In genomic region chr14:68964300-68965093, GRCh38 we compare ENCODE assay signal across 13 cellular contexts. TPM values are rescaled to one million over a fixed set of nuclear protein-coding genes. Genes with fewer than 3 reads are reported as not detected.
DNase-seq lines count a peak whose midpoint lies in the region; ATAC-seq and TF ChIP-seq lines count a peak whose summit lies in the region.
"Had no signal": no experiment of that assay in that cellular context is flagged by ENCODE, and none has a peak within 500 bp of the region (broad histone marks: within the 10 kb centered on the region; RNA-seq: fewer than 3 reads in every experiment).

No MANE protein-coding gene starts in this region.

- TF ChIP-seq CTCF in RWPE1 (conservative IDR thresholded peaks at IDR 0.05; ENCODE audit: low read depth), result no peak
- TF ChIP-seq CTCF in fibroblast of lung (conservative IDR thresholded peaks at IDR 0.05 in 1 of 2, IDR thresholded peaks at IDR 0.05 in 1 of 2; ENCODE audit: low read depth in 1 of 2, low read length in 2 of 2), result no peak
- TF ChIP-seq CTCF in GM10248 (IDR thresholded peaks at IDR 0.05; ENCODE audit: control extremely low read depth, extremely low read depth, low read depth, missing control alignments), result no peak
- TF ChIP-seq CTCF in nephron progenitor cell (IDR thresholded peaks at IDR 0.05), result no peak

- H4K12ac ChIP-seq in trophoblast cell (ENCODE audit: low read depth, low read length), result peak overlapping the region; percentile 3

- CTCF ChIA-PET in RWPE1 (lab: Yijun Ruan, JAX), result interaction anchor here (0.5 to 0.6 kb wide), 2 partner anchors 107 to 634 kb away, joined by 3 to 5 read pairs; no protein-coding TSS in a partner anchor
- CTCF ChIA-PET in GM10248 (lab: Yijun Ruan, JAX), result interaction anchor here (1.2 kb wide), 1 partner anchor 8 kb away, joined by 3 read pairs; no protein-coding TSS in a partner anchor

- H3K4me3 Mint-ChIP-seq in CD4-positive, CD25-positive, alpha-beta regulatory T cell, result peak overlapping the region in 1 of 4 donors; percentile 78
- no peak overlapping the region for H3K4me3 Mint-ChIP-seq in nephron progenitor cell
- H3K4me3 Mint-ChIP-seq: activated CD4-positive, alpha-beta T cell treated with anti-CD3 and anti-CD28 coated beads, Interleukin-2, amount 10 ng/mL, durations not matched to agents 24 days and 14 days had no signal

- H2BK5ac ChIP-seq in trophoblast cell (ENCODE audit: low read depth, low read length, poor library complexity), result no peak overlapping the region

- H3K9me3 ChIP-seq in CD4-positive, CD25-positive, alpha-beta regulatory T cell (ENCODE audit: control insufficient read depth in 2 of 2, low read length in 2 of 2), result no peaks in the 10 kb centered on the region
- H3K9me3 ChIP-seq in fibroblast of lung (ENCODE audit: control insufficient read depth, insufficient read depth, low read depth, low read length) (no peaks in the 10 kb centered on the region), trophoblast cell (ENCODE audit: insufficient read depth, low read depth, low read length) (no peaks in the 10 kb centered on the region)
- H3K9me3 ChIP-seq: BLaER1 had no signal

- no peak overlapping the region for H2BK12ac ChIP-seq in trophoblast cell (ENCODE audit: low read length)

- no peaks in the 10 kb centered on the region for H3K9me3 Mint-ChIP-seq in CD4-positive, CD25-positive, alpha-beta regulatory T cell
- H3K9me3 Mint-ChIP-seq in nephron progenitor cell, result no peaks in the 10 kb centered on the region
- H3K9me3 Mint-ChIP-seq: activated CD4-positive, alpha-beta T cell treated with anti-CD3 and anti-CD28 coated beads, Interleukin-2, amount 10 ng/mL, durations not matched to agents 24 days and 14 days; activated T-helper 2 cell treated with anti-CD3 and anti-CD28 coated beads, Interferon-gamma antibody, Interleukin-2, Interleukin-4, amounts not matched to agents 10 μg/mL and 5 μg/mL and 100 μg/mL, durations not matched to agents 14 hours and 24 hours and 36 hours; T-cell had no signal

- peak overlapping the region; percentile 37 for H3K4me2 ChIP-seq in fibroblast of lung (ENCODE audit: extremely low read depth, insufficient read depth, low read length)
- H3K4me2 ChIP-seq in trophoblast cell (ENCODE audit: low read length), result no peak overlapping the region
- H3K4me2 ChIP-seq: BLaER1 had no signal

- POLR2A ChIA-PET in RWPE1 (lab: Yijun Ruan, JAX; ENCODE audit: low non-redundant PET), result interaction anchor here (0.6 kb wide), 1 partner anchor 10 kb away, joined by 3 read pairs; no protein-coding TSS in a partner anchor
- POLR2A ChIA-PET in GM10248 (lab: Yijun Ruan, JAX), result no interaction called here

- H3K4ac ChIP-seq in trophoblast cell (ENCODE audit: low read depth, low read length), result peak overlapping the region; percentile 98

- H3K79me2 ChIP-seq in fibroblast of lung (ENCODE audit: control insufficient read depth, insufficient read depth, low read length) (peaks cover 100% of the 10 kb centered on the region), trophoblast cell (ENCODE audit: control insufficient read depth, insufficient read depth, low read length, poor library complexity) (peaks cover 66% of the 10 kb centered on the region)

- H3K9ac ChIP-seq in fibroblast of lung (ENCODE audit: insufficient read depth, low read length), result no peak overlapping the region
- H3K9ac ChIP-seq in trophoblast cell (ENCODE audit: low read length), result no peak overlapping the region
- H3K9ac ChIP-seq: BLaER1 had no signal

- no peak overlapping the region for H3K23ac ChIP-seq in trophoblast cell (ENCODE audit: low read length)

- no peak overlapping the region for H3K14ac ChIP-seq in trophoblast cell (ENCODE audit: low read length)

- no CpG with 5 or more reads among the region's 12 CpGs for WGBS in trophoblast cell (ENCODE audit: extremely low coverage, insufficient coverage, insufficient read length)

- H4K91ac ChIP-seq in trophoblast cell (ENCODE audit: low read depth, low read length), result no peak overlapping the region

- no peaks in the 10 kb centered on the region for H3K36me3 ChIP-seq in CD4-positive, CD25-positive, alpha-beta regulatory T cell (ENCODE audit: control insufficient read depth, insufficient read depth, low read length)
- H3K36me3 ChIP-seq in fibroblast of lung (ENCODE audit: control insufficient read depth, insufficient read depth, low read length), result peaks cover 13% of the 10 kb centered on the region
- peaks cover 50 to 66% of the 10 kb centered on the region in 2 experiments for H3K36me3 ChIP-seq in trophoblast cell (ENCODE audit: control insufficient read depth in 1 of 2, insufficient read depth in 2 of 2, low read length in 2 of 2)

- DNase-seq in CD4-positive, CD25-positive, alpha-beta regulatory T cell, result no peak
- no peak for DNase-seq in RWPE1 (ENCODE audit: low spot score)
- peak in 1 of 2 donors; percentile 81 for DNase-seq in fibroblast of lung (ENCODE audit: low read depth in 2 of 2)
- DNase-seq in trophoblast cell, result peak; percentile 33 to 49
- DNase-seq in GM10248 (ENCODE audit: extremely low spot score), result no peak
- no peak for DNase-seq in cerebellar nuclear complex (lab: John Stamatoyannopoulos, UW)
- DNase-seq in SIG-M5 treated with dmso at 0.1 percent for 504 hours (lab: John Stamatoyannopoulos, UW; ENCODE audit: unreplicated experiment), result no peak
- no peak for DNase-seq in nephron progenitor cell
- DNase-seq: activated CD4-positive, alpha-beta T cell treated with anti-CD3 and anti-CD28 coated beads, Interleukin-2, amount 10 ng/mL, durations not matched to agents 24 days and 14 days; GDM1; T-cell had no signal

- H2AFZ ChIP-seq in fibroblast of lung (ENCODE audit: low read length) (no peak overlapping the region), trophoblast cell (ENCODE audit: insufficient read depth, low read length, poor library complexity) (no peak overlapping the region)

- peaks cover 4 to 94% (median 44%) of the 10 kb centered on the region in 4 donors for H3K4me1 Mint-ChIP-seq in CD4-positive, CD25-positive, alpha-beta regulatory T cell
- H3K4me1 Mint-ChIP-seq in nephron progenitor cell, result peaks cover 75% of the 10 kb centered on the region

- H4K20me1 ChIP-seq in fibroblast of lung (ENCODE audit: control insufficient read depth, extremely low read depth, insufficient read depth, low read length), result peaks cover 12% of the 10 kb centered on the region

- H3K36me3 Mint-ChIP-seq in CD4-positive, CD25-positive, alpha-beta regulatory T cell, result peaks cover 9% of the 10 kb centered on the region
- no peaks in the 10 kb centered on the region for H3K36me3 Mint-ChIP-seq in nephron progenitor cell (ENCODE audit: low read depth)

- H3K27me3 ChIP-seq in CD4-positive, CD25-positive, alpha-beta regulatory T cell (ENCODE audit: control insufficient read depth, insufficient read depth, low read length), result no peaks in the 10 kb centered on the region
- H3K27me3 ChIP-seq in fibroblast of lung (ENCODE audit: control insufficient read depth, insufficient read depth, low read length) (no peaks in the 10 kb centered on the region), trophoblast cell (ENCODE audit: insufficient read depth, low read length) (no peaks in the 10 kb centered on the region)
- H3K27me3 ChIP-seq: BLaER1 had no signal

- H3K4me3 ChIP-seq in CD4-positive, CD25-positive, alpha-beta regulatory T cell (ENCODE audit: low read depth, low read length), result no peak overlapping the region
- H3K4me3 ChIP-seq in fibroblast of lung (replicated peaks in 1 of 4; ENCODE audit: control extremely low read depth in 1 of 4, insufficient read depth in 1 of 4, low read depth in 3 of 4, low read length in 4 of 4), result peak overlapping the region in 1 of 4 experiments; percentile 4
- H3K4me3 ChIP-seq in trophoblast cell (ENCODE audit: low read depth, low read length), result no peak overlapping the region
- H3K4me3 ChIP-seq: BLaER1 had no signal

- ATAC-seq in CD4-positive, CD25-positive, alpha-beta regulatory T cell (ENCODE audit: low read depth in 2 of 2), result no peak
- ATAC-seq: T-cell had no signal

- H3K4me1 ChIP-seq in CD4-positive, CD25-positive, alpha-beta regulatory T cell (ENCODE audit: control insufficient read depth, insufficient read depth, low read length, poor library complexity, severe bottlenecking), result peaks cover 46% of the 10 kb centered on the region
- H3K4me1 ChIP-seq in fibroblast of lung (ENCODE audit: control insufficient read depth, extremely low read depth, insufficient read depth, low read length) (peaks cover 61% of the 10 kb centered on the region), trophoblast cell (ENCODE audit: control insufficient read depth in 1 of 2, insufficient read depth in 2 of 2, low read length in 2 of 2) (peaks cover 27 to 52% of the 10 kb centered on the region in 2 experiments)

- no peak overlapping the region for H3K18ac ChIP-seq in trophoblast cell (ENCODE audit: low read length)

- no peak overlapping the region for H3K27ac ChIP-seq in CD4-positive, CD25-positive, alpha-beta regulatory T cell (ENCODE audit: insufficient read depth, low read length, poor library complexity, severe bottlenecking)
- H3K27ac ChIP-seq in RWPE1 (peak overlapping the region; percentile 69), fibroblast of lung (ENCODE audit: insufficient read depth, low read length) (peak overlapping the region; percentile 2), trophoblast cell (ENCODE audit: low read depth, low read length) (no peak overlapping the region)
- H3K27ac ChIP-seq: BLaER1 had no signal

- peak overlapping the region in 2 of 3 donors; percentile 95 to 97 for H3K27ac Mint-ChIP-seq in CD4-positive, CD25-positive, alpha-beta regulatory T cell
- no peak overlapping the region for H3K27ac Mint-ChIP-seq in nephron progenitor cell
- H3K27ac Mint-ChIP-seq: activated CD4-positive, alpha-beta T cell treated with anti-CD3 and anti-CD28 coated beads, Interleukin-2, amount 10 ng/mL, durations not matched to agents 24 days and 14 days; activated T-helper 2 cell treated with anti-CD3 and anti-CD28 coated beads, Interferon-gamma antibody, Interleukin-2, Interleukin-4, amounts not matched to agents 10 μg/mL and 5 μg/mL and 100 μg/mL, durations not matched to agents 14 hours and 24 hours and 36 hours had no signal

- H2AK5ac ChIP-seq in trophoblast cell (ENCODE audit: low read length), result no peak overlapping the region

- peaks cover 3% of the 10 kb centered on the region for H3K79me1 ChIP-seq in trophoblast cell (ENCODE audit: low read length)

- H3K27me3 Mint-ChIP-seq in CD4-positive, CD25-positive, alpha-beta regulatory T cell, result no peaks in the 10 kb centered on the region
- no peaks in the 10 kb centered on the region for H3K27me3 Mint-ChIP-seq in nephron progenitor cell (ENCODE audit: low read depth, poor library complexity)
- H3K27me3 Mint-ChIP-seq: activated CD4-positive, alpha-beta T cell treated with anti-CD3 and anti-CD28 coated beads, Interleukin-2, amount 10 ng/mL, durations not matched to agents 24 days and 14 days; T-cell had no signal

- no peak overlapping the region for H4K8ac ChIP-seq in trophoblast cell (ENCODE audit: low read depth, low read length)

- no peak overlapping the region for H2BK120ac ChIP-seq in trophoblast cell (ENCODE audit: insufficient read depth, low read length, poor library complexity)

RNA-seq across cellular contexts. Expression of gene ACTN1, which starts 14.6 kb away (rescaled TPM):
- total RNA-seq in CD4-positive, CD25-positive, alpha-beta regulatory T cell, result 47.5 TPM
- polyA plus RNA-seq in CD4-positive, CD25-positive, alpha-beta regulatory T cell, result 10 to 100 TPM; 28.3 to 78.8 (median 51.8) TPM
- 178 and 254 TPM in 2 replicates for total RNA-seq in fibroblast of lung
- polyA plus RNA-seq in fibroblast of lung, result 578 and 729 TPM in 2 replicates
- 491 and 638 TPM in 2 replicates for polyA plus RNA-seq in fibroblast of lung (2012)
- polyA minus RNA-seq in fibroblast of lung (ENCODE audit: low replicate concordance), result 1,123 and 1,490 TPM in 2 replicates
- polyA plus RNA-seq in trophoblast cell (2013), result 427 and 440 TPM in 2 replicates

Comparison
In these comparisons a context has a peak if more than half of its experiments do, and no peak if none do; other contexts are left out.
1. DNase-seq: peak in trophoblast cell (2 of 2); none in CD4-positive, CD25-positive, alpha-beta regulatory T cell (0 of 3), RWPE1 (single experiment), GM10248 (single experiment), cerebellar nuclear complex (0 of 2), SIG-M5 treated with dmso at 0.1 percent for 504 hours (single experiment) and nephron progenitor cell (single experiment).
2. H3K27ac ChIP-seq: peak in RWPE1 (single experiment) and fibroblast of lung (single experiment); none in CD4-positive, CD25-positive, alpha-beta regulatory T cell (single experiment) and trophoblast cell (single experiment).